In genomic region chr5:139392678-139393496, GRCh38 we compare ENCODE assay signal across 8 cellular contexts. TPM values are rescaled to one million over a fixed set of nuclear protein-coding genes. Genes with fewer than 3 reads are reported as not detected.
DNase-seq lines count a peak whose midpoint lies in the region; ATAC-seq and TF ChIP-seq lines count a peak whose summit lies in the region.

No MANE protein-coding gene starts in this region.

- no peaks in the 10 kb centered on the region for H3K36me3 ChIP-seq in MG63

- DNase-seq in GM10248 (ENCODE audit: extremely low spot score): peak; percentile 88
- peak; percentile 68 for DNase-seq in MG63
- DNase-seq in choroid plexus epithelial cell (ENCODE audit: low read depth): peak; percentile 76
- peak; percentile 64 to 69 for DNase-seq in lung microvascular endothelial cell (ENCODE audit: low read depth in 2 of 2)
- DNase-seq in stimulated activated CD8-positive, alpha-beta memory T cell treated with anti-CD3 and anti-CD28 coated beads, Interleukin-4, amount 100 ng/mL, for 24 hours (ENCODE audit: low read depth): peak; percentile 71
- no peak for DNase-seq in GDM1 (lab: John Stamatoyannopoulos, UW)

- peak; percentile 53 for ATAC-seq in GM21723 (IDR thresholded peaks at IDR 0.05; ENCODE audit: unreplicated experiment)
- peak; percentile 68 to 76 for ATAC-seq in activated CD4-positive, CD25-positive, alpha-beta regulatory T cell treated with anti-CD3 and anti-CD28 coated beads, Interleukin-2, amount 50 U/mL, for 24 hours

- H3K4me3 ChIP-seq in MG63 (no peak overlapping the region), choroid plexus epithelial cell (ENCODE audit: low read depth, low read length) (peak overlapping the region; percentile 59)

- TF ChIP-seq CTCF in GM10248 (IDR thresholded peaks at IDR 0.05; ENCODE audit: control extremely low read depth, extremely low read depth, low read depth, missing control alignments) (peak; percentile 94), choroid plexus epithelial cell (conservative IDR thresholded peaks at IDR 0.05; ENCODE audit: low read depth, low read length) (peak; percentile 64)

- CTCF ChIA-PET in GM10248 (lab: Yijun Ruan, JAX): interaction anchor here (1.1 to 3.7 kb wide), 9 partner anchors 10 to 124 kb away, joined by 3 to 31 read pairs (median 9); partner anchors contain the start of genes PAIP2 and SPATA24

- no peaks in the 10 kb centered on the region for H3K9me3 ChIP-seq in MG63

- POLR2A ChIA-PET in GM10248 (lab: Yijun Ruan, JAX): interaction anchor here (0.8 to 2.2 kb wide), 2 partner anchors 99 to 117 kb away, joined by 3 to 5 read pairs; partner anchors contain the start of gene MATR3

- H3K27me3 ChIP-seq in MG63: no peaks in the 10 kb centered on the region

RNA-seq across cellular contexts. Expression of gene PROB1, which starts 2.0 kb away (rescaled TPM):
- 0.13 TPM in 1 of 2 replicates, not detected in the other for total RNA-seq in MG63 (2014; rRNA removed; shearing (Covaris generic); ENCODE audit: low replicate concordance)
- total RNA-seq in lung microvascular endothelial cell: 2.8 and 7.3 TPM in 2 replicates

RNA-seq across cellular contexts. Expression of gene MZB1, which starts 3.2 kb away (rescaled TPM):
- total RNA-seq in MG63 (2014; rRNA removed; shearing (Covaris generic); ENCODE audit: low replicate concordance): not detected in 2 replicates
- total RNA-seq in lung microvascular endothelial cell: under 0.01 and 0.22 TPM in 2 replicates

RNA-seq across cellular contexts. Expression of gene SLC23A1, which starts 9.8 kb away (rescaled TPM):
- total RNA-seq in MG63 (2014; rRNA removed; shearing (Covaris generic); ENCODE audit: low replicate concordance): not detected in 2 replicates
- not detected in 2 replicates for total RNA-seq in lung microvascular endothelial cell

RNA-seq across cellular contexts. Expression of gene SPATA24, which starts 11.0 kb away (rescaled TPM):
- 1.2 and 9.7 TPM in 2 replicates for total RNA-seq in MG63 (2014; rRNA removed; shearing (Covaris generic); ENCODE audit: low replicate concordance)
- total RNA-seq in lung microvascular endothelial cell: 8.1 and 10.3 TPM in 2 replicates

RNA-seq across cellular contexts. Expression of gene DNAJC18, which starts 46.4 kb away (rescaled TPM):
- total RNA-seq in MG63 (2014; rRNA removed; shearing (Covaris generic); ENCODE audit: low replicate concordance): not detected in 2 replicates
- total RNA-seq in lung microvascular endothelial cell: 6.3 and 6.5 TPM in 2 replicates
